ENCODE assay signal across 8 cellular contexts in the genomic region with DNA sequence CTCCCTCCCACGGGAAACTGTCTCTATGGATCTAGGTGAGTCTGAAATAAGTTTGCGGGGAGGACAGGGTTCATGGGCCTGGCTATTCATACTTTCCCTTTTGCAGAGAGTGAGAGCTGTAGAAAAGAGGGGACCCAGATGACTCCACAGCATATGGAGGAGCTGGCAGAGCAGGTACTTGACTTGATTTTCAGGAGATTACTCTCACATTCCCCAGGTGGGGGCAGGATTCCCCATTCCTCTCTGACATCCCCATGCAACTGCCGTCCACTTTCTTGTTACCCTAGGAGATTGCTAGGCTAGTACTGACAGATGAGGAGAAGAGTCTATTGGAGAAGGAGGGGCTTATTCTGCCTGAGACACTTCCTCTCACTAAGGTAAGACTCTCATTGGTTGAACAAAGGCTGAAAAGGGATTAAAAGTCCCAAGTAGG. TPM values are rescaled to one million over a fixed set of nuclear protein-coding genes. Genes with fewer than 3 reads are reported as not detected.
DNase-seq lines count a peak whose midpoint lies in the region; ATAC-seq and TF ChIP-seq lines count a peak whose summit lies in the region.

No MANE protein-coding gene starts in this region.

- WGBS in right cardiac atrium: 8% methylated on average over 3 of the region's 3 CpGs

- BruUV-seq in A673 (replicated peaks; lab: Mats Ljungman, UMichigan): no TSS peak

- ATAC-seq in activated CD8-positive, alpha-beta T cell treated with anti-CD3 and anti-CD28 coated beads, Interleukin-2, amount 10 ng/mL, durations not matched to agents 7 days and 5 days: no peak
- ATAC-seq in right cardiac atrium: no peak
- no peak for ATAC-seq in GM21619 (IDR thresholded peaks at IDR 0.05; ENCODE audit: unreplicated experiment)
- no peak for ATAC-seq in natural killer cell treated with Interleukin-12 subunit alpha and Interleukin-12 subunit beta and Interleukin-15 and Interleukin-18, amount 100 ng/mL, for 72 hours

- peak overlapping the region; percentile 90 for H3K4me3 ChIP-seq in A673 (ENCODE audit: low read depth, low read length, poor library complexity, severe bottlenecking)
- peak overlapping the region; percentile 64 for H3K4me3 ChIP-seq in right cardiac atrium (ENCODE audit: low read length)
- H3K4me3 ChIP-seq in skeletal muscle tissue (ENCODE audit: low read length in 3 of 3): peak overlapping the region; percentile 95 to 96 (median 96)

- POLR2A ChIA-PET in A673 (lab: Charles Lee; ENCODE audit: low non-redundant PET): interaction anchor here (1.1 kb wide), 1 partner anchor 16 kb away, joined by 5 read pairs; the partner anchor contains the start of genes GBA2 and RGP1
- POLR2A ChIA-PET in activated CD8-positive, alpha-beta T cell treated with anti-CD3 and anti-CD28 coated beads, Interleukin-2, amount 10 ng/mL, durations not matched to agents 7 days and 5 days (lab: Charles Lee): interaction anchor here (0.6 to 4.7 kb wide), 9 partner anchors 12 to 525 kb away, joined by 3 to 37 read pairs (median 5); partner anchors contain the start of genes ARHGEF39, CCDC107, GBA2 and GNE

- DNase-seq in A673 (ENCODE audit: low spot score) (peak; percentile 72), NCI-H1930 (lab: John Stamatoyannopoulos, UW) (peak; percentile 4 to 38), right cardiac atrium (no peak)
- DNase-seq in activated CD8-positive, alpha-beta T cell treated with anti-CD3 and anti-CD28 coated beads, Interleukin-2, amount 10 ng/mL, durations not matched to agents 7 days and 5 days: peak; percentile 38
- no peak for DNase-seq in natural killer cell treated with Interleukin-12 subunit alpha and Interleukin-12 subunit beta and Interleukin-15 and Interleukin-18, amount 100 ng/mL, for 72 hours (ENCODE audit: low spot score)

- peak overlapping the region; percentile 89 for H3K27ac Mint-ChIP-seq in activated CD8-positive, alpha-beta T cell treated with anti-CD3 and anti-CD28 coated beads, Interleukin-2, amount 10 ng/mL, durations not matched to agents 7 days and 5 days
- H3K27ac Mint-ChIP-seq in natural killer cell treated with Interleukin-12 subunit alpha and Interleukin-12 subunit beta and Interleukin-15 and Interleukin-18, amount 100 ng/mL, for 72 hours: no peak overlapping the region

- H3K36me3 ChIP-seq in A673 (ENCODE audit: insufficient read depth, low read length, poor library complexity, severe bottlenecking): peaks cover 34% of the 10 kb centered on the region
- peaks cover 15% of the 10 kb centered on the region for H3K36me3 ChIP-seq in ES-I3 (ENCODE audit: insufficient read depth, low read length)
- peaks cover 25 to 42% (median 33%) of the 10 kb centered on the region in 3 donors for H3K36me3 ChIP-seq in skeletal muscle tissue (ENCODE audit: control insufficient read depth in 3 of 3, insufficient read depth in 3 of 3, low read length in 3 of 3)

- H3K9me3 ChIP-seq in A673 (ENCODE audit: low read depth, low read length, poor library complexity, severe bottlenecking): no peaks in the 10 kb centered on the region
- no peaks in the 10 kb centered on the region for H3K9me3 ChIP-seq in ES-I3 (ENCODE audit: control insufficient read depth, insufficient read depth, low read length)
- no peaks in the 10 kb centered on the region for H3K9me3 ChIP-seq in right cardiac atrium (ENCODE audit: control insufficient read depth, low read length)
- H3K9me3 ChIP-seq in skeletal muscle tissue (ENCODE audit: control insufficient read depth in 3 of 3, low read length in 3 of 3): no peaks in the 10 kb centered on the region

- H3K27ac ChIP-seq in A673 (ENCODE audit: low read depth, low read length, poor library complexity, severe bottlenecking) (peak overlapping the region; percentile 87), right cardiac atrium (ENCODE audit: low read length) (peak overlapping the region; percentile 93), skeletal muscle tissue (ENCODE audit: low read depth, low read length) (peak overlapping the region; percentile 95)

- H3K27me3 ChIP-seq in A673 (replicated peaks; ENCODE audit: insufficient read depth, low read depth, low read length, poor library complexity) (no peaks in the 10 kb centered on the region), right cardiac atrium (ENCODE audit: control insufficient read depth, insufficient read depth) (no peaks in the 10 kb centered on the region), skeletal muscle tissue (ENCODE audit: control insufficient read depth in 3 of 3, insufficient read depth in 3 of 3, low read length in 3 of 3) (no peaks in the 10 kb centered on the region)

- intact Hi-C loops in A673 (cut with micrococcal nuclease; ENCODE audit: unreplicated experiment): loop anchor here (5.0 to 10.0 kb wide), 2 partner anchors 76 to 82 kb away; partner anchors contain the start of genes CCDC107, HINT2, RMRP and SPAG8
- intact Hi-C loops in right cardiac atrium (cut with DNase I): loop anchor here in 2 of 4 donors (5.0 kb wide), 1 partner anchor 71 kb away; no protein-coding TSS in a partner anchor

- H3K9ac ChIP-seq in ES-I3 (ENCODE audit: low read depth, low read length) (peak overlapping the region; percentile 72), skeletal muscle tissue (ENCODE audit: low read depth in 1 of 3, low read length in 3 of 3) (peak overlapping the region; percentile 89 to 99 (median 93))

- H3K36me3 Mint-ChIP-seq in activated CD8-positive, alpha-beta T cell treated with anti-CD3 and anti-CD28 coated beads, Interleukin-2, amount 10 ng/mL, durations not matched to agents 7 days and 5 days (ENCODE audit: low read depth): peaks cover 29% of the 10 kb centered on the region
- H3K36me3 Mint-ChIP-seq in natural killer cell treated with Interleukin-12 subunit alpha and Interleukin-12 subunit beta and Interleukin-15 and Interleukin-18, amount 100 ng/mL, for 72 hours: peaks cover 17% of the 10 kb centered on the region

- CTCF ChIA-PET in A673 (lab: Charles Lee): interaction anchor here (0.7 kb wide), 1 partner anchor 87 kb away, joined by 3 read pairs; no protein-coding TSS in a partner anchor
- CTCF ChIA-PET in activated CD8-positive, alpha-beta T cell treated with anti-CD3 and anti-CD28 coated beads, Interleukin-2, amount 10 ng/mL, durations not matched to agents 7 days and 5 days (lab: Charles Lee): interaction anchor here (1.0 to 23.9 kb wide), 12 partner anchors 13 to 149 kb away, joined by 3 to 209 read pairs (median 19); partner anchors contain the start of genes CCDC107, GBA2, HINT2 and MSMP

- peaks cover 23% of the 10 kb centered on the region for H3K4me1 Mint-ChIP-seq in activated CD8-positive, alpha-beta T cell treated with anti-CD3 and anti-CD28 coated beads, Interleukin-2, amount 10 ng/mL, durations not matched to agents 7 days and 5 days (ENCODE audit: low read depth)
- peaks cover 17 to 22% of the 10 kb centered on the region in 2 donors for H3K4me1 Mint-ChIP-seq in natural killer cell treated with Interleukin-12 subunit alpha and Interleukin-12 subunit beta and Interleukin-15 and Interleukin-18, amount 100 ng/mL, for 72 hours (ENCODE audit: low read depth in 2 of 2)

- H3K9me3 Mint-ChIP-seq in activated CD8-positive, alpha-beta T cell treated with anti-CD3 and anti-CD28 coated beads, Interleukin-2, amount 10 ng/mL, durations not matched to agents 7 days and 5 days (ENCODE audit: insufficient read depth): no peaks in the 10 kb centered on the region
- H3K9me3 Mint-ChIP-seq in natural killer cell treated with Interleukin-12 subunit alpha and Interleukin-12 subunit beta and Interleukin-15 and Interleukin-18, amount 100 ng/mL, for 72 hours: no peaks in the 10 kb centered on the region

- H3K27me3 Mint-ChIP-seq in activated CD8-positive, alpha-beta T cell treated with anti-CD3 and anti-CD28 coated beads, Interleukin-2, amount 10 ng/mL, durations not matched to agents 7 days and 5 days (ENCODE audit: low read depth): no peaks in the 10 kb centered on the region
- no peaks in the 10 kb centered on the region for H3K27me3 Mint-ChIP-seq in natural killer cell treated with Interleukin-12 subunit alpha and Interleukin-12 subunit beta and Interleukin-15 and Interleukin-18, amount 100 ng/mL, for 72 hours

- H3K4me1 ChIP-seq in A673 (ENCODE audit: insufficient read depth, low read length, poor library complexity, severe bottlenecking): peaks cover 18% of the 10 kb centered on the region
- peaks cover 24% of the 10 kb centered on the region for H3K4me1 ChIP-seq in ES-I3 (ENCODE audit: insufficient read depth, low read length)
- peaks cover 15% of the 10 kb centered on the region for H3K4me1 ChIP-seq in right cardiac atrium (ENCODE audit: control insufficient read depth, insufficient read depth, low read length)
- peaks cover 43 to 49% (median 43%) of the 10 kb centered on the region in 3 donors for H3K4me1 ChIP-seq in skeletal muscle tissue (ENCODE audit: control insufficient read depth in 3 of 3, insufficient read depth in 3 of 3, low read length in 3 of 3)

- H3K4me3 Mint-ChIP-seq in activated CD8-positive, alpha-beta T cell treated with anti-CD3 and anti-CD28 coated beads, Interleukin-2, amount 10 ng/mL, durations not matched to agents 7 days and 5 days: no peak overlapping the region
- H3K4me3 Mint-ChIP-seq in natural killer cell treated with Interleukin-12 subunit alpha and Interleukin-12 subunit beta and Interleukin-15 and Interleukin-18, amount 100 ng/mL, for 72 hours: no peak overlapping the region

- peak; percentile 26; the same call in 1 of the 2 replicates for TF ChIP-seq CTCF in A673 (conservative IDR thresholded peaks at IDR 0.05; ENCODE audit: low read depth, low read length)

RNA-seq across cellular contexts. Expression of gene CREB3, which starts 0.7 kb away (rescaled TPM):
- total RNA-seq in A673 (2021) (27.6 and 29.1 TPM in 2 replicates), right cardiac atrium (10 to 100 TPM; 24.5 to 35.4 (median 25.7) TPM), skeletal muscle tissue (20.9 TPM)
- 10 to 100 TPM; 21.6 to 21.7 TPM for total RNA-seq in activated CD8-positive, alpha-beta T cell treated with anti-CD3 and anti-CD28 coated beads, Interleukin-2, amount 10 ng/mL, durations not matched to agents 7 days and 5 days
- polyA plus RNA-seq in right cardiac atrium: 29.6 TPM
- total RNA-seq in natural killer cell treated with Interleukin-12 subunit alpha and Interleukin-12 subunit beta and Interleukin-15 and Interleukin-18, amount 100 ng/mL, for 72 hours: 10 to 100 TPM; 29.4 to 35.7 TPM

RNA-seq across cellular contexts. Expression of gene TLN1, which starts 1.1 kb away (rescaled TPM):
- 173 and 178 TPM in 2 replicates for total RNA-seq in A673 (2021)
- total RNA-seq in activated CD8-positive, alpha-beta T cell treated with anti-CD3 and anti-CD28 coated beads, Interleukin-2, amount 10 ng/mL, durations not matched to agents 7 days and 5 days: 100 to 1,000 TPM; 448 to 450 TPM
- total RNA-seq in right cardiac atrium: 100 to 1,000 TPM; 263 to 375 (median 298) TPM
- polyA plus RNA-seq in right cardiac atrium: 171 TPM
- 90.8 TPM for total RNA-seq in skeletal muscle tissue
- 100 to 1,000 TPM; 490 to 539 TPM for total RNA-seq in natural killer cell treated with Interleukin-12 subunit alpha and Interleukin-12 subunit beta and Interleukin-15 and Interleukin-18, amount 100 ng/mL, for 72 hours

RNA-seq across cellular contexts. Expression of gene GBA2, which starts 15.9 kb away (rescaled TPM):
- total RNA-seq in A673 (2021): 67.6 and 70.5 TPM in 2 replicates
- 10 to 100 TPM; 52.6 to 56.4 TPM for total RNA-seq in activated CD8-positive, alpha-beta T cell treated with anti-CD3 and anti-CD28 coated beads, Interleukin-2, amount 10 ng/mL, durations not matched to agents 7 days and 5 days
- total RNA-seq in right cardiac atrium: 100 to 1,000 TPM in 2 of 4 donors, 10 to 100 TPM in 2; 93.7 to 117 (median 102) TPM
- polyA plus RNA-seq in right cardiac atrium: 70.3 TPM
- total RNA-seq in skeletal muscle tissue: 31.3 TPM
- total RNA-seq in natural killer cell treated with Interleukin-12 subunit alpha and Interleukin-12 subunit beta and Interleukin-15 and Interleukin-18, amount 100 ng/mL, for 72 hours: 10 to 100 TPM; 68.4 to 81.4 TPM

RNA-seq across cellular contexts. Expression of gene RGP1, which starts 16.0 kb away (rescaled TPM):
- total RNA-seq in A673 (2021): 21.9 and 26.3 TPM in 2 replicates
- 10 to 100 TPM; 22.1 to 22.9 TPM for total RNA-seq in activated CD8-positive, alpha-beta T cell treated with anti-CD3 and anti-CD28 coated beads, Interleukin-2, amount 10 ng/mL, durations not matched to agents 7 days and 5 days
- total RNA-seq in right cardiac atrium: 10 to 100 TPM; 25.7 to 35.0 (median 30.4) TPM
- 17.7 TPM for polyA plus RNA-seq in right cardiac atrium
- 7.8 TPM for total RNA-seq in skeletal muscle tissue
- 10 to 100 TPM; 17.9 to 19.6 TPM for total RNA-seq in natural killer cell treated with Interleukin-12 subunit alpha and Interleukin-12 subunit beta and Interleukin-15 and Interleukin-18, amount 100 ng/mL, for 72 hours

RNA-seq across cellular contexts. Expression of gene MSMP, which starts 21.0 kb away (rescaled TPM):
- total RNA-seq in A673 (2021) (not detected in 2 replicates), right cardiac atrium (not detected), skeletal muscle tissue (not detected)
- total RNA-seq in activated CD8-positive, alpha-beta T cell treated with anti-CD3 and anti-CD28 coated beads, Interleukin-2, amount 10 ng/mL, durations not matched to agents 7 days and 5 days: under 1 TPM; 0.61 to 0.89 TPM
- 0.27 TPM for polyA plus RNA-seq in right cardiac atrium
- not detected for total RNA-seq in natural killer cell treated with Interleukin-12 subunit alpha and Interleukin-12 subunit beta and Interleukin-15 and Interleukin-18, amount 100 ng/mL, for 72 hours

Comparison
In these comparisons a context has a peak if more than half of its experiments do, and no peak if none do; other contexts are left out.
1. DNase-seq: peak in A673 (single experiment), NCI-H1930 (2 of 2) and activated CD8-positive, alpha-beta T cell treated with anti-CD3 and anti-CD28 coated beads, Interleukin-2, amount 10 ng/mL, durations not matched to agents 7 days and 5 days (single experiment); none in right cardiac atrium (0 of 3) and natural killer cell treated with Interleukin-12 subunit alpha and Interleukin-12 subunit beta and Interleukin-15 and Interleukin-18, amount 100 ng/mL, for 72 hours (single experiment).
2. Peak in every context shown above with its lines, with median percentiles within 50 percentile points of each other: H3K27ac ChIP-seq and H3K4me3 ChIP-seq.